ENCODE assay signal across 8 cellular contexts in genomic region chr6:13795041-13795748, GRCh38. TPM values are rescaled to one million over a fixed set of nuclear protein-coding genes. Genes with fewer than 3 reads are reported as not detected.
DNase-seq lines count a peak whose midpoint lies in the region; ATAC-seq and TF ChIP-seq lines count a peak whose summit lies in the region.

No MANE protein-coding gene starts in this region.

- POLR2A ChIA-PET in T-cell (lab: Charles Lee): interaction anchor here (0.5 to 0.7 kb wide), 8 partner anchors 14 to 272 kb away, joined by 3 to 9 read pairs (median 4); partner anchors contain the start of gene RANBP9 (in 1 of the 2)

- no peak for TF ChIP-seq POLR2A in adrenal gland (IDR thresholded peaks at IDR 0.05)

- H3K4me3 Mint-ChIP-seq in T-cell: no peak overlapping the region

- peak; percentile 94 for TF ChIP-seq CTCF in GM12872 (IDR thresholded peaks at IDR 0.05; ENCODE audit: insufficient read depth, low read depth, low read length)
- peak; percentile 76 to 94 (median 86) for TF ChIP-seq CTCF in adrenal gland (IDR thresholded peaks at IDR 0.05)
- peak; percentile 99 for TF ChIP-seq CTCF in left ventricle myocardium inferior (IDR thresholded peaks at IDR 0.05; ENCODE audit: borderline replicate concordance)

- H3K27ac Mint-ChIP-seq in T-cell: peak overlapping the region in 1 of 2 donors; percentile 12

- H3K36me3 ChIP-seq in adrenal gland (replicated peaks in 1 of 2) (peaks cover 0 to 11% of the 10 kb centered on the region in 2 donors), left ventricle myocardium inferior (peaks cover 47% of the 10 kb centered on the region)

- H3K4me1 ChIP-seq in adrenal gland (replicated peaks in 1 of 2) (no peaks in the 10 kb centered on the region), left ventricle myocardium inferior (peaks cover 12% of the 10 kb centered on the region)

- no peaks in the 10 kb centered on the region for H3K27me3 Mint-ChIP-seq in T-cell

- ATAC-seq in HG02642 (IDR thresholded peaks at IDR 0.05; ENCODE audit: poor library complexity, unreplicated experiment) (peak; percentile 89), T-cell (replicated peaks in 1 of 4) (peak; percentile 93 to 98 (median 96)), GM18519 (IDR thresholded peaks at IDR 0.05; ENCODE audit: low FRiP score, unreplicated experiment) (no peak)

- peaks cover 17% of the 10 kb centered on the region for H3K36me3 Mint-ChIP-seq in T-cell

- H3K27me3 ChIP-seq in adrenal gland: no peaks in the 10 kb centered on the region
- H3K27me3 ChIP-seq in left ventricle myocardium inferior (ENCODE audit: low read depth): no peaks in the 10 kb centered on the region

- H3K4me3 ChIP-seq in adrenal gland (no peak overlapping the region), left ventricle myocardium inferior (no peak overlapping the region)

- intact Hi-C loops in adrenal gland (cut with DNase I) (loop anchor here (10.0 kb wide), 3 partner anchors 110 to 270 kb away; no protein-coding TSS in a partner anchor), left ventricle myocardium inferior (cut with micrococcal nuclease) (loop anchor here (10.0 kb wide), 1 partner anchor 260 kb away; no protein-coding TSS in a partner anchor)

- peak; percentile 70 for DNase-seq in NCI-H146 (lab: John Stamatoyannopoulos, UW)
- peak; percentile 56 to 89 (median 77) for DNase-seq in T-cell
- peak; percentile 77 to 94 (median 83) for DNase-seq in adrenal gland
- DNase-seq in left ventricle myocardium inferior: peak; percentile 75
- DNase-seq in retina: peak; percentile 69

- CTCF ChIA-PET in T-cell (lab: Charles Lee): interaction anchor here (0.5 to 3.0 kb wide), 41 partner anchors 10 to 1827 kb away, joined by 3 to 18 read pairs (median 4); partner anchors contain the start of genes NOL7 (in 2 of the 2) and SIRT5 (in 1 of the 2)

- peaks cover 2 to 8% (median 7%) of the 10 kb centered on the region in 3 donors for H3K4me1 Mint-ChIP-seq in T-cell

- H3K9me3 ChIP-seq in adrenal gland (replicated peaks in 1 of 3) (no peaks in the 10 kb centered on the region), left ventricle myocardium inferior (replicated peaks) (no peaks in the 10 kb centered on the region)

- WGBS in adrenal gland, 4 donors: 47 to 50% (median 47%) methylated on average over 8 of the region's 8 CpGs

- H3K27ac ChIP-seq in adrenal gland: no peak overlapping the region
- H3K27ac ChIP-seq in left ventricle myocardium inferior (replicated peaks): no peak overlapping the region

- H3K9me3 Mint-ChIP-seq in T-cell: no peaks in the 10 kb centered on the region

RNA-seq across cellular contexts. Expression of gene MCUR1, which starts 19.2 kb away (rescaled TPM):
- 10 to 100 TPM in 2 of 5 donors, 1 to 10 TPM in 3; 7.1 to 12.6 (median 9.3) TPM for total RNA-seq in T-cell
- total RNA-seq in adrenal gland: 10 to 100 TPM in 6 of 8 donors, 1 to 10 TPM in 2; 7.0 to 18.1 (median 12.8) TPM
- 10 to 100 TPM; 15.5 to 24.5 (median 20.9) TPM for polyA plus RNA-seq in adrenal gland
- total RNA-seq in left ventricle myocardium inferior: 30.7 TPM
